14 cellular contexts compared by ENCODE assay signal in genomic region chr1:232987741-232988140, GRCh38. TPM values are rescaled to one million over a fixed set of nuclear protein-coding genes. Genes with fewer than 3 reads are reported as not detected.
DNase-seq lines count a peak whose midpoint lies in the region; TF ChIP-seq lines count a peak whose summit lies in the region.
"Had no signal": no experiment of that assay in that cellular context is flagged by ENCODE, and none has a peak within 500 bp of the region (broad histone marks: within the 10 kb centered on the region; RNA-seq: fewer than 3 reads in every experiment).

No MANE protein-coding gene starts in this region.

- H2BK15ac ChIP-seq in neuronal stem cell (ENCODE audit: low read length), result no peak overlapping the region

- peak overlapping the region; percentile 63 for H2AK5ac ChIP-seq in neuronal stem cell (ENCODE audit: low read depth, low read length)

- H3K27ac ChIP-seq in coronary artery (no peak overlapping the region), neuronal stem cell (replicated peaks; ENCODE audit: low read length) (no peak overlapping the region), right atrium auricular region (no peak overlapping the region), caudate nucleus (ENCODE audit: low read depth, low read length) (no peak overlapping the region)
- H3K27ac ChIP-seq: 22Rv1, C4-2B had no signal

- peaks cover 6% of the 10 kb centered on the region for H3K79me1 ChIP-seq in neuronal stem cell (ENCODE audit: low read depth, low read length)

- no peak overlapping the region for H3K14ac ChIP-seq in neuronal stem cell (ENCODE audit: low read length)

- H2BK5ac ChIP-seq in neuronal stem cell (ENCODE audit: low read length), result no peak overlapping the region

- CTCF ChIA-PET in activated naive CD4-positive, alpha-beta T cell treated with anti-CD3 and anti-CD28 coated beads, Interleukin-2, amount 10 ng/mL, durations not matched to agents 7 days and 5 days (lab: Charles Lee), result no interaction called here

- H3K4me3 ChIP-seq in coronary artery (no peak overlapping the region), neuronal stem cell (ENCODE audit: low read length in 2 of 2) (peak overlapping the region in 1 of 2 donors; percentile 36), right atrium auricular region (no peak overlapping the region)
- H3K4me3 ChIP-seq: A549, HAP-1 had no signal

- H3K27me3 Mint-ChIP-seq in activated naive CD4-positive, alpha-beta T cell treated with anti-CD3 and anti-CD28 coated beads, Interleukin-2, amount 10 ng/mL, durations not matched to agents 7 days and 5 days, result no peaks in the 10 kb centered on the region
- H3K27me3 Mint-ChIP-seq: CD4-positive, alpha-beta T cell had no signal

- no peak for DNase-seq in activated naive CD4-positive, alpha-beta T cell treated with anti-CD3 and anti-CD28 coated beads, Interleukin-2, amount 10 ng/mL, durations not matched to agents 7 days and 5 days
- no peak for DNase-seq in activated naive CD4-positive, alpha-beta T cell (lab: John Stamatoyannopoulos, UW)
- DNase-seq in coronary artery (ENCODE audit: low spot score) (peak; percentile 45), neuronal stem cell (ENCODE audit: low spot score) (no peak), right atrium auricular region (ENCODE audit: low spot score) (no peak), caudate nucleus (lab: John Stamatoyannopoulos, UW) (no peak)
- no peak for DNase-seq in stimulated activated naive CD4-positive, alpha-beta T cell (lab: John Stamatoyannopoulos, UW)
- DNase-seq: AML-193; Caco-2; CD4-positive, alpha-beta T cell had no signal

- no peak overlapping the region for H3K4me3 Mint-ChIP-seq in activated naive CD4-positive, alpha-beta T cell treated with anti-CD3 and anti-CD28 coated beads, Interleukin-2, amount 10 ng/mL, durations not matched to agents 7 days and 5 days
- H3K4me3 Mint-ChIP-seq: CD4-positive, alpha-beta T cell had no signal

- H2AFZ ChIP-seq in neuronal stem cell (ENCODE audit: low read length), result no peak overlapping the region

- H3K9ac ChIP-seq in neuronal stem cell (ENCODE audit: low read depth, low read length, poor library complexity), result no peak overlapping the region

- H3K36me3 ChIP-seq in neuronal stem cell (replicated peaks in 1 of 2; ENCODE audit: control insufficient read depth in 2 of 2, insufficient read depth in 2 of 2, low read length in 2 of 2) (peaks cover 5 to 9% of the 10 kb centered on the region in 2 donors), right atrium auricular region (no peaks in the 10 kb centered on the region)
- H3K36me3 ChIP-seq: HAP-1 had no signal

- no peak overlapping the region for H4K8ac ChIP-seq in neuronal stem cell (ENCODE audit: low read depth, low read length)

- H3K4me1 ChIP-seq in neuronal stem cell (ENCODE audit: control insufficient read depth in 2 of 2, insufficient read depth in 1 of 2, low read depth in 1 of 2, low read length in 2 of 2) (peaks cover 0 to 4% of the 10 kb centered on the region in 2 donors), right atrium auricular region (peaks cover 0 to 36% of the 10 kb centered on the region in 2 donors)
- H3K4me1 ChIP-seq: Caco-2, HAP-1 had no signal

- peak overlapping the region; percentile 84 for H3K4ac ChIP-seq in neuronal stem cell (ENCODE audit: low read length)

- peaks cover 10% of the 10 kb centered on the region for H3K36me3 Mint-ChIP-seq in activated naive CD4-positive, alpha-beta T cell treated with anti-CD3 and anti-CD28 coated beads, Interleukin-2, amount 10 ng/mL, durations not matched to agents 7 days and 5 days

- H2BK120ac ChIP-seq in neuronal stem cell (ENCODE audit: low read depth, low read length), result no peak overlapping the region

- no peak overlapping the region for H3K23ac ChIP-seq in neuronal stem cell (ENCODE audit: low read depth, low read length, poor library complexity)

- H3K9me3 ChIP-seq in neuronal stem cell (replicated peaks in 1 of 2; ENCODE audit: control insufficient read depth in 2 of 2, insufficient read depth in 1 of 2, low read depth in 1 of 2, low read length in 2 of 2), result peaks cover 0 to 4% of the 10 kb centered on the region in 2 donors
- no peaks in the 10 kb centered on the region for H3K9me3 ChIP-seq in right atrium auricular region
- H3K9me3 ChIP-seq: A549, Caco-2, HAP-1 had no signal

- peaks cover under 1% of the 10 kb centered on the region for H3K9me3 Mint-ChIP-seq in activated naive CD4-positive, alpha-beta T cell treated with anti-CD3 and anti-CD28 coated beads, Interleukin-2, amount 10 ng/mL, durations not matched to agents 7 days and 5 days
- H3K9me3 Mint-ChIP-seq: CD4-positive, alpha-beta T cell had no signal

- no peak overlapping the region for H2BK12ac ChIP-seq in neuronal stem cell (ENCODE audit: low read length)

- whole genome bisulfite sequencing in neuronal stem cell (ENCODE audit: extremely low coverage in 2 of 2, insufficient read length in 2 of 2, insufficient replicate concordance in 1 of 2), 2 donors, result no CpG with 5 or more reads among the region's 13 CpGs

- no peak for TF ChIP-seq CTCF in coronary artery (IDR thresholded peaks at IDR 0.05)
- TF ChIP-seq CTCF in right atrium auricular region (IDR thresholded peaks at IDR 0.05), result no peak

- H3K27me3 ChIP-seq in neuronal stem cell (ENCODE audit: control insufficient read depth in 3 of 3, insufficient read depth in 3 of 3, low read depth in 1 of 3, low read length in 3 of 3), result no peaks in the 10 kb centered on the region
- H3K27me3 ChIP-seq in right atrium auricular region, result no peaks in the 10 kb centered on the region

- no peak overlapping the region for H3K4me2 ChIP-seq in neuronal stem cell (ENCODE audit: insufficient read depth, low read length, poor library complexity, severe bottlenecking)
- H3K4me2 ChIP-seq: A549 had no signal

- H4K91ac ChIP-seq in neuronal stem cell (ENCODE audit: low read depth, low read length, poor library complexity), result no peak overlapping the region

- H3K4me1 Mint-ChIP-seq in activated naive CD4-positive, alpha-beta T cell treated with anti-CD3 and anti-CD28 coated beads, Interleukin-2, amount 10 ng/mL, durations not matched to agents 7 days and 5 days, result peaks cover 3% of the 10 kb centered on the region

- peak overlapping the region; percentile 64 for H3K18ac ChIP-seq in neuronal stem cell (ENCODE audit: low read length)

- H3K27ac Mint-ChIP-seq in activated naive CD4-positive, alpha-beta T cell treated with anti-CD3 and anti-CD28 coated beads, Interleukin-2, amount 10 ng/mL, durations not matched to agents 7 days and 5 days, result peak overlapping the region; percentile 63
- H3K27ac Mint-ChIP-seq: CD4-positive, alpha-beta T cell had no signal

RNA-seq across cellular contexts. Expression of gene NTPCR, which starts 37.3 kb away (rescaled TPM):
- polyA plus RNA-seq in neuronal stem cell (2013, experiment 1 of 2), result 63.6 TPM
- 65.4 TPM for polyA plus RNA-seq in neuronal stem cell (2013, experiment 2 of 2)
- 10 to 100 TPM; 27.3 to 39.3 TPM for total RNA-seq in right atrium auricular region
